23 cellular contexts compared by ENCODE assay signal in the genomic region with DNA sequence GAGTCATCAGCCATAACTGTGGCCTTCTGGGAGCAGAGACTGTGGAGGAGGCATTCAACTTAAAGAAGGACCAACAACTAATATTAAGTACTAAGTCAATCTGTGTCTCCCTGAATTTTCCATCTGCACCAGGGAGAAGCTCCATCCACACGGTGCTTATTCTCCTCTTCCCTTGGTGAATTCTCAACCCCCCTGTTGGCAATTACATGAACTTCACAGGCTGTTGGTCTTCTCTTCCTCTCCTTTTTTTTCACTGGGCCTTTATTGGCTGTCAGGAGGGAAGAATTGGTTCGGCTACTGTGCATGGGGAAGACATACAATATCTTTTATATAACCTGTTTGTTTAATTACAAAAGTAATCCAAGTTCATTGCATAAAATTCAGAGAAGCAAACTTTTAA.
"Had no signal": no experiment of that assay in that cellular context is flagged by ENCODE, and none has a peak within 500 bp of the region (broad histone marks: within the 10 kb centered on the region; RNA-seq: fewer than 3 reads in every experiment).

No MANE protein-coding gene starts in this region.

- DNase-seq: activated CD4-positive, alpha-beta T cell treated with anti-CD3 and anti-CD28 coated beads for 36 hours; activated CD4-positive, CD25-positive, alpha-beta regulatory T cell; activated CD8-positive, alpha-beta memory T cell treated with anti-CD3 and anti-CD28 coated beads, Interleukin-2, amount 10 ng/mL, durations not matched to agents 7 days and 5 days; activated CD8-positive, alpha-beta T cell treated with anti-CD3 and anti-CD28 coated beads, Interleukin-2, amount 10 ng/mL, durations not matched to agents 7 days and 5 days; activated naive CD4-positive, alpha-beta T cell; activated T-cell treated with anti-CD3 and anti-CD28 coated beads, Interleukin-2, amount 50 U/mL, for 48 hours; dermis blood vessel endothelial cell; effector CD8-positive, alpha-beta T cell; erythroblast; natural killer cell; occipital lobe; posterior cingulate gyrus; right cardiac atrium; stimulated activated CD4-positive, alpha-beta T cell treated with anti-CD3 and anti-CD28 coated beads, Interleukin-15, amount 100 ng/mL, for 24 hours; stimulated activated CD4-positive, alpha-beta T cell treated with anti-CD3 and anti-CD28 coated beads, Interleukin-2, amount 100 ng/mL, for 24 hours; stimulated activated naive CD4-positive, alpha-beta T cell; tibial artery had no signal

- H3K9me3 Mint-ChIP-seq: natural killer cell; T-helper 2 cell treated with Interferon-gamma antibody and Interleukin-4, amounts not matched to agents 5 μg/mL and 100 μg/mL, for 36 hours had no signal

- H3K4me3 ChIP-seq: gastroesophageal sphincter, hepatocyte, neural progenitor cell, suprapubic skin, tibial artery had no signal

- H3K4me3 Mint-ChIP-seq: activated CD4-positive, alpha-beta T cell treated with anti-CD3 and anti-CD28 coated beads for 36 hours; activated CD8-positive, alpha-beta memory T cell treated with anti-CD3 and anti-CD28 coated beads, Interleukin-2, amount 10 ng/mL, durations not matched to agents 7 days and 5 days; activated CD8-positive, alpha-beta T cell treated with anti-CD3 and anti-CD28 coated beads, Interleukin-2, amount 10 ng/mL, durations not matched to agents 7 days and 5 days; natural killer cell; neural progenitor cell; T-helper 2 cell treated with Interferon-gamma antibody and Interleukin-4, amounts not matched to agents 5 μg/mL and 100 μg/mL, for 36 hours had no signal

- H3K4me1 ChIP-seq: gastroesophageal sphincter, suprapubic skin, tibial artery had no signal

- H3K27me3 Mint-ChIP-seq: activated CD4-positive, alpha-beta T cell treated with anti-CD3 and anti-CD28 coated beads for 36 hours; activated CD8-positive, alpha-beta memory T cell treated with anti-CD3 and anti-CD28 coated beads, Interleukin-2, amount 10 ng/mL, durations not matched to agents 7 days and 5 days had no signal

- H3K27ac Mint-ChIP-seq: activated CD4-positive, alpha-beta T cell treated with anti-CD3 and anti-CD28 coated beads for 36 hours; activated CD8-positive, alpha-beta memory T cell treated with anti-CD3 and anti-CD28 coated beads, Interleukin-2, amount 10 ng/mL, durations not matched to agents 7 days and 5 days; activated CD8-positive, alpha-beta T cell treated with anti-CD3 and anti-CD28 coated beads, Interleukin-2, amount 10 ng/mL, durations not matched to agents 7 days and 5 days; activated naive CD4-positive, alpha-beta T cell treated with anti-CD3 and anti-CD28 coated beads, Interleukin-2, amount 50 U/mL, for 72 hours; natural killer cell; neural progenitor cell; T-helper 2 cell treated with Interferon-gamma antibody and Interleukin-4, amounts not matched to agents 5 μg/mL and 100 μg/mL, for 36 hours had no signal

- H3K36me3 Mint-ChIP-seq: activated CD8-positive, alpha-beta memory T cell treated with anti-CD3 and anti-CD28 coated beads, Interleukin-2, amount 10 ng/mL, durations not matched to agents 7 days and 5 days; activated naive CD4-positive, alpha-beta T cell treated with anti-CD3 and anti-CD28 coated beads, Interleukin-2, amount 50 U/mL, for 72 hours; natural killer cell; neural progenitor cell had no signal

- H3K27me3 ChIP-seq: gastroesophageal sphincter, hepatocyte, neural progenitor cell, suprapubic skin, tibial artery had no signal

- H3K27ac ChIP-seq: gastroesophageal sphincter, hepatocyte, neural progenitor cell, suprapubic skin, tibial artery had no signal

- H3K36me3 ChIP-seq: gastroesophageal sphincter, neural progenitor cell, suprapubic skin, tibial artery had no signal

- H3K9me3 ChIP-seq: suprapubic skin, tibial artery had no signal

- H3K4me1 Mint-ChIP-seq: activated CD4-positive, alpha-beta T cell treated with anti-CD3 and anti-CD28 coated beads for 36 hours; activated CD8-positive, alpha-beta memory T cell treated with anti-CD3 and anti-CD28 coated beads, Interleukin-2, amount 10 ng/mL, durations not matched to agents 7 days and 5 days; natural killer cell had no signal
